In the genomic region with DNA sequence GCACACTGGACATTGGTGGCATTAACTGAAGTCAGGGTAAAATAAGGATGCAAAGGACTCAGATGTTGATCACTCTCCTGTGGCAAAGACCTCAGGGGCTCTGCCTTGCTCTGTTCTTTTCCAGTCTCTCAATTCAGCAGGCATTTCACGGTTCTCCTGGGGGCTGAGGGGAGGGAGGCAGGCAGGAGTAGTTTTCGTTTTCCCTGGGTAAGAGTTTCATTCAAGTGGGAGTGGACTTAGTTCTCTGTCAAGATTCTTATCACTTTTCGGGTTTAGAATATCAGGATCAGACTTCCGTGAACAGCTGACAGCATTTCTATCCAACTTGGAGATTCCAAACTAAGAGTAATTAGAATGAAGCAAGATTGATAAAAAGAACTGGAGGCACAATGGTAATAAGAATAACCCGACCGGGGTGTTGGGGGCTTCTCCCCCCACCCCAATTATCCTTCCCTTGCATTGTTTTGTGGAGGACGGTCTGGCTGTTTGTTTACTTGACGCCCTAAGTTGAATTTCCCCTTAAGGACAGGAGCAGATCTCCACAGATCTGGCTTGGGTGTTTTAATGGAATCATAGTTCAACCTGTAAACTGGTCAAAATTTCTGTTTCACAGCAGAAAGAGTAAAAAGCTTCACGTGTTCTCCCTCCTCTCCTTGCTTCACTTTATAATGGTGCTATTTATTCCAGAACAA, we compare ENCODE assay signal across 8 cellular contexts. TPM values are rescaled to one million over a fixed set of nuclear protein-coding genes. Genes with fewer than 3 reads are reported as not detected.
DNase-seq lines count a peak whose midpoint lies in the region; ATAC-seq and TF ChIP-seq lines count a peak whose summit lies in the region.

No MANE protein-coding gene starts in this region.

- H3K4me3 Mint-ChIP-seq in activated naive CD4-positive, alpha-beta T cell treated with anti-CD3 and anti-CD28 coated beads, Interleukin-2, amount 10 ng/mL, durations not matched to agents 7 days and 5 days, result peak overlapping the region; percentile 94
- peak overlapping the region; percentile 84 for H3K4me3 Mint-ChIP-seq in activated naive CD8-positive, alpha-beta T cell treated with anti-CD3 and anti-CD28 coated beads for 36 hours
- peak overlapping the region; percentile 97 for H3K4me3 Mint-ChIP-seq in memory B cell

- TF ChIP-seq POLR2A in transverse colon (IDR thresholded peaks at IDR 0.05), result no peak

- no peak for TF ChIP-seq EP300 in transverse colon (IDR thresholded peaks at IDR 0.05; ENCODE audit: low read depth)

- H3K27ac Mint-ChIP-seq in activated naive CD4-positive, alpha-beta T cell treated with anti-CD3 and anti-CD28 coated beads, Interleukin-2, amount 10 ng/mL, durations not matched to agents 7 days and 5 days, result no peak overlapping the region
- H3K27ac Mint-ChIP-seq in activated naive CD8-positive, alpha-beta T cell treated with anti-CD3 and anti-CD28 coated beads for 36 hours, result no peak overlapping the region
- no peak overlapping the region for H3K27ac Mint-ChIP-seq in memory B cell

- peaks cover 60% of the 10 kb centered on the region for H3K27me3 ChIP-seq in transverse colon

- H3K9me3 ChIP-seq in transverse colon, result no peaks in the 10 kb centered on the region

- intact Hi-C loops in transverse colon (cut with DNase I; ENCODE audit: low total_unique reads), result no loop called here

- H3K36me3 Mint-ChIP-seq in activated naive CD4-positive, alpha-beta T cell treated with anti-CD3 and anti-CD28 coated beads, Interleukin-2, amount 10 ng/mL, durations not matched to agents 7 days and 5 days, result peaks cover 8% of the 10 kb centered on the region
- H3K36me3 Mint-ChIP-seq in activated naive CD8-positive, alpha-beta T cell treated with anti-CD3 and anti-CD28 coated beads for 36 hours, result peaks cover 15% of the 10 kb centered on the region
- no peaks in the 10 kb centered on the region for H3K36me3 Mint-ChIP-seq in memory B cell

- in situ Hi-C loops in transverse colon (cut with MboI; ENCODE audit: low pct_ligation_motif_present in 1 of 4, low pct_unique_long_range_greater_than_20kb in 1 of 4, low sequenced_read_pairs in 3 of 4), result no loop called here

- WGBS in transverse colon (ENCODE audit: low coverage in 1 of 2), 2 donors, result 0 to 11% methylated on average over 4 to 9 of the region's 9 CpGs

- CTCF ChIA-PET in activated naive CD4-positive, alpha-beta T cell treated with anti-CD3 and anti-CD28 coated beads, Interleukin-2, amount 10 ng/mL, durations not matched to agents 7 days and 5 days (lab: Charles Lee), result no interaction called here

- peak overlapping the region; percentile 96 to 99 (median 98) for H3K27ac ChIP-seq in transverse colon

- peaks cover 41% of the 10 kb centered on the region for H3K4me1 Mint-ChIP-seq in activated naive CD4-positive, alpha-beta T cell treated with anti-CD3 and anti-CD28 coated beads, Interleukin-2, amount 10 ng/mL, durations not matched to agents 7 days and 5 days
- H3K4me1 Mint-ChIP-seq in activated naive CD8-positive, alpha-beta T cell treated with anti-CD3 and anti-CD28 coated beads for 36 hours, result peaks cover 44% of the 10 kb centered on the region
- peaks cover 12% of the 10 kb centered on the region for H3K4me1 Mint-ChIP-seq in memory B cell

- H3K4me3 ChIP-seq in transverse colon, result peak overlapping the region in 2 of 4 donors; percentile 61 to 81

- no peaks in the 10 kb centered on the region for H3K36me3 ChIP-seq in transverse colon

- H3K27me3 Mint-ChIP-seq in activated naive CD4-positive, alpha-beta T cell treated with anti-CD3 and anti-CD28 coated beads, Interleukin-2, amount 10 ng/mL, durations not matched to agents 7 days and 5 days, result peaks cover 80% of the 10 kb centered on the region
- H3K27me3 Mint-ChIP-seq in activated naive CD8-positive, alpha-beta T cell treated with anti-CD3 and anti-CD28 coated beads for 36 hours, result peaks cover 69% of the 10 kb centered on the region
- peaks cover 26% of the 10 kb centered on the region for H3K27me3 Mint-ChIP-seq in memory B cell

- ATAC-seq in memory B cell (ENCODE audit: low read depth), result no peak
- no peak for ATAC-seq in activated CD4-positive, CD25-positive, alpha-beta regulatory T cell treated with anti-CD3 and anti-CD28 coated beads, Interleukin-2, amount 50 U/mL, for 24 hours
- no peak for ATAC-seq in GM19397 (IDR thresholded peaks at IDR 0.05; ENCODE audit: unreplicated experiment)

- H3K9me3 Mint-ChIP-seq in activated naive CD4-positive, alpha-beta T cell treated with anti-CD3 and anti-CD28 coated beads, Interleukin-2, amount 10 ng/mL, durations not matched to agents 7 days and 5 days, result no peaks in the 10 kb centered on the region
- no peaks in the 10 kb centered on the region for H3K9me3 Mint-ChIP-seq in activated naive CD8-positive, alpha-beta T cell treated with anti-CD3 and anti-CD28 coated beads for 36 hours
- H3K9me3 Mint-ChIP-seq in memory B cell, result no peaks in the 10 kb centered on the region

- peaks cover 0 to 37% (median 34%) of the 10 kb centered on the region in 4 donors for H3K4me1 ChIP-seq in transverse colon

- TF ChIP-seq CTCF in transverse colon (IDR thresholded peaks at IDR 0.05), result peak in 1 of 5 experiments; percentile 13

- DNase-seq in activated naive CD4-positive, alpha-beta T cell treated with anti-CD3 and anti-CD28 coated beads, Interleukin-2, amount 10 ng/mL, durations not matched to agents 7 days and 5 days, result no peak
- DNase-seq in activated naive CD4-positive, alpha-beta T cell treated with Interleukin-2 at 50 U/mL for 16 hours, result no peak
- no peak for DNase-seq in activated naive CD8-positive, alpha-beta T cell treated with anti-CD3 and anti-CD28 coated beads for 36 hours
- DNase-seq in memory B cell (ENCODE audit: low spot score in 2 of 2) (no peak), transverse colon (no peak), MV-4-11 (lab: John Stamatoyannopoulos, UW) (no peak)

RNA-seq across cellular contexts. Expression of gene ATF3, which starts 2.4 kb away (rescaled TPM):
- total RNA-seq in activated naive CD8-positive, alpha-beta T cell treated with anti-CD3 and anti-CD28 coated beads for 36 hours, result 10 to 100 TPM; 42.4 to 44.9 TPM
- 10 to 100 TPM in 3 of 4 donors, 1 to 10 TPM in 1; 7.8 to 84.8 (median 46.1) TPM for total RNA-seq in transverse colon
